In genomic region chr5:173542159-173542558, GRCh38 we compare ENCODE assay signal across 30 cellular contexts.
"Had no signal": no experiment of that assay in that cellular context is flagged by ENCODE, and none has a peak within 500 bp of the region (broad histone marks: within the 10 kb centered on the region; RNA-seq: fewer than 3 reads in every experiment).

No MANE protein-coding gene starts in this region.

- H3K36me3 Mint-ChIP-seq: naive thymus-derived CD4-positive, alpha-beta T cell; natural killer cell; neural progenitor cell; stimulated activated memory B cell treated with anti-CD40 and anti-IgM and Interleukin-4, amounts not matched to agents 10 μg/mL and 1 μg/mL and 100 μg/mL, for 72 hours had no signal

- DNase-seq: naive thymus-derived CD4-positive, alpha-beta T cell; natural killer cell; occipital lobe; ovary; posterior cingulate gyrus; psoas muscle; spleen; stimulated activated CD4-positive, alpha-beta T cell treated with anti-CD3 and anti-CD28 coated beads, Interleukin-12 subunit alpha, Interleukin-12 subunit beta, amount 100 ng/mL, for 4 hours; stimulated activated CD4-positive, alpha-beta T cell treated with anti-CD3 and anti-CD28 coated beads, Interleukin-1b, Interleukin-23, amount 100 ng/mL, for 48 hours; stimulated activated CD4-positive, alpha-beta T cell treated with anti-CD3 and anti-CD28 coated beads, Interleukin-4, amount 100 ng/mL, for 1 hour; stimulated activated CD4-positive, alpha-beta T cell treated with anti-CD3 and anti-CD28 coated beads, Interleukin-4, amount 100 ng/mL, for 4 hours; stimulated activated CD8-positive, alpha-beta memory T cell treated with anti-CD3 and anti-CD28 coated beads, Interleukin-4, amount 100 ng/mL, for 48 hours; stimulated activated naive CD4-positive, alpha-beta T cell; substantia nigra; thyroid gland; trophoblast cell; upper lobe of left lung had no signal

- H3K4me1 ChIP-seq: neural progenitor cell, parathyroid adenoma, spleen, thyroid gland, tibial nerve, upper lobe of left lung, vagina had no signal

- H3K4me1 Mint-ChIP-seq: naive thymus-derived CD4-positive, alpha-beta T cell; natural killer cell; nephron; neural progenitor cell had no signal

- H3K9me3 ChIP-seq: ovary, psoas muscle, spleen, thoracic aorta, thyroid gland, tibial nerve, upper lobe of left lung, vagina had no signal

- H3K27ac Mint-ChIP-seq: naive thymus-derived CD4-positive, alpha-beta T cell; natural killer cell; nephron; neural progenitor cell; progenitor cell of endocrine pancreas; stimulated activated memory B cell treated with anti-CD40 and anti-IgM and Interleukin-4, amounts not matched to agents 10 μg/mL and 1 μg/mL and 100 μg/mL, for 72 hours; stimulated activated naive CD8-positive, alpha-beta T cell treated with anti-CD3 and anti-CD28 coated beads, Interleukin-15, Interleukin-2, amounts not matched to agents 100 ng/mL and 50 ng/mL, for 24 hours had no signal

- H2AFZ ChIP-seq: neural progenitor cell, parathyroid adenoma had no signal

- H3K4me2 ChIP-seq: neural progenitor cell, smooth muscle cell had no signal

- H3K9ac ChIP-seq: neural progenitor cell, parathyroid adenoma had no signal

- H3K4me3 Mint-ChIP-seq: naive thymus-derived CD4-positive, alpha-beta T cell; natural killer cell; nephron; neural progenitor cell; stimulated activated memory B cell treated with anti-CD40 and anti-IgM and Interleukin-4, amounts not matched to agents 10 μg/mL and 1 μg/mL and 100 μg/mL, for 72 hours; stimulated activated naive CD8-positive, alpha-beta T cell treated with anti-CD3 and anti-CD28 coated beads, Interleukin-15, Interleukin-2, amounts not matched to agents 100 ng/mL and 50 ng/mL, for 24 hours had no signal

- H3K36me3 ChIP-seq: neural progenitor cell, ovary, spleen, thoracic aorta, thyroid gland, tibial nerve, upper lobe of left lung, vagina had no signal

- H3K4me3 ChIP-seq: neural progenitor cell, ovary, psoas muscle, skin epidermis, smooth muscle cell, spleen, thoracic aorta, thyroid gland, tibial nerve, upper lobe of left lung, vagina had no signal

- H3K27ac ChIP-seq: neural progenitor cell, ovary, parathyroid adenoma, psoas muscle, skin epidermis, spleen, thoracic aorta, thyroid gland, tibial nerve, upper lobe of left lung, vagina had no signal

- FAIRE-seq: urothelium cell line had no signal

- ATAC-seq: naive thymus-derived CD4-positive, alpha-beta T cell; natural killer cell; psoas muscle; sciatic nerve; stimulated activated memory B cell treated with anti-CD40 and anti-IgM and Interleukin-4, amounts not matched to agents 10 μg/mL and 1 μg/mL and 100 μg/mL, for 72 hours had no signal

- H3K79me2 ChIP-seq: parathyroid adenoma had no signal

- H3K27me3 Mint-ChIP-seq: stimulated activated naive CD8-positive, alpha-beta T cell treated with anti-CD3 and anti-CD28 coated beads, Interleukin-15, Interleukin-2, amounts not matched to agents 100 ng/mL and 50 ng/mL, for 24 hours had no signal

- H3K27me3 ChIP-seq: neural progenitor cell, ovary, thyroid gland, tibial nerve, upper lobe of left lung, vagina had no signal

- H3K9me3 Mint-ChIP-seq: natural killer cell; nephron; neural progenitor cell; stimulated activated memory B cell treated with anti-CD40 and anti-IgM and Interleukin-4, amounts not matched to agents 10 μg/mL and 1 μg/mL and 100 μg/mL, for 72 hours; stimulated activated naive CD8-positive, alpha-beta T cell treated with anti-CD3 and anti-CD28 coated beads, Interleukin-15, Interleukin-2, amounts not matched to agents 100 ng/mL and 50 ng/mL, for 24 hours had no signal
